Comparison of ENCODE assay signal across 8 cellular contexts in genomic region chr1:156385534-156386031, GRCh38. TPM values are rescaled to one million over a fixed set of nuclear protein-coding genes. Genes with fewer than 3 reads are reported as not detected.
A peak's percentile ranks its signal among the peaks of the same experiment; 100 is the strongest.
DNase-seq lines count a peak whose midpoint lies in the region; ATAC-seq lines count a peak whose summit lies in the region.

No MANE protein-coding gene starts in this region.

- intact Hi-C loops in head of caudate nucleus (cut with DNase I), result loop anchor here (2.0 to 10.0 kb wide), 2 partner anchors 59 to 219 kb away; partner anchors contain the start of gene GPATCH4

- peak; percentile 70 to 79 for ATAC-seq in activated naive CD4-positive, alpha-beta T cell treated with anti-CD3 and anti-CD28 coated beads, Interleukin-2, amount 50 U/mL, for 72 hours
- no peak for ATAC-seq in GM21447 (IDR thresholded peaks at IDR 0.05; ENCODE audit: unreplicated experiment)

- H3K9me3 Mint-ChIP-seq in activated naive CD4-positive, alpha-beta T cell treated with anti-CD3 and anti-CD28 coated beads, Interleukin-2, amount 50 U/mL, for 72 hours, result no peaks in the 10 kb centered on the region

- peak; percentile 71 for DNase-seq in EL
- DNase-seq in NCI-H1105 (lab: John Stamatoyannopoulos, UW), result peak; percentile 65
- peak; percentile 74 for DNase-seq in SKM-1 treated with dmso at 0.1 percent for 144 hours (lab: John Stamatoyannopoulos, UW; ENCODE audit: unreplicated experiment)
- DNase-seq in activated naive CD4-positive, alpha-beta T cell treated with anti-CD3 and anti-CD28 coated beads, Interleukin-2, amount 50 U/mL, for 72 hours (ENCODE audit: low spot score in 2 of 2), result peak; percentile 66 to 79
- peak in 41 of 42 donors; percentile 73 to 96 (median 84) for DNase-seq in head of caudate nucleus
- DNase-seq in renal cortical epithelial cell (ENCODE audit: low read depth), result peak; percentile 37
- no peak for DNase-seq in T1000 (lab: John Stamatoyannopoulos, UW)

- no peak overlapping the region for H3K27ac Mint-ChIP-seq in activated naive CD4-positive, alpha-beta T cell treated with anti-CD3 and anti-CD28 coated beads, Interleukin-2, amount 50 U/mL, for 72 hours

- no peaks in the 10 kb centered on the region for H3K36me3 Mint-ChIP-seq in activated naive CD4-positive, alpha-beta T cell treated with anti-CD3 and anti-CD28 coated beads, Interleukin-2, amount 50 U/mL, for 72 hours

RNA-seq across cellular contexts. Expression of gene RHBG, which starts 16.6 kb away (rescaled TPM):
- not detected for total RNA-seq in activated naive CD4-positive, alpha-beta T cell treated with anti-CD3 and anti-CD28 coated beads, Interleukin-2, amount 50 U/mL, for 72 hours
- 0.55 TPM in 1 of 2 replicates, not detected in the other for total RNA-seq in renal cortical epithelial cell

RNA-seq across cellular contexts. Expression of gene TSACC, which starts 47.3 kb away (rescaled TPM):
- under 1 TPM in 1 of 2 donors, not detected in 1; 0.76 TPM for total RNA-seq in activated naive CD4-positive, alpha-beta T cell treated with anti-CD3 and anti-CD28 coated beads, Interleukin-2, amount 50 U/mL, for 72 hours
- not detected in 2 replicates for total RNA-seq in renal cortical epithelial cell

RNA-seq across cellular contexts. Expression of gene CCT3, which starts 47.5 kb away (rescaled TPM):
- 100 to 1,000 TPM; 229 to 347 TPM for total RNA-seq in activated naive CD4-positive, alpha-beta T cell treated with anti-CD3 and anti-CD28 coated beads, Interleukin-2, amount 50 U/mL, for 72 hours
- 499 and 846 TPM in 2 replicates for total RNA-seq in renal cortical epithelial cell
